Comparison of ENCODE assay signal across 19 cellular contexts in genomic region chr9:117907420-117907819, GRCh38.
"Had no signal": no experiment of that assay in that cellular context is flagged by ENCODE, and none has a peak within 500 bp of the region (broad histone marks: within the 10 kb centered on the region; RNA-seq: fewer than 3 reads in every experiment).

No MANE protein-coding gene starts in this region.

- DNase-seq: Kasumi-1, MM.1S, NCI-H1092 treated with DMSO at 0.1 percent for 48 hours, NCI-H1436, NCI-H187, NCI-H2029, NCI-H2081 treated with DMSO at 0.1 percent for 48 hours, NCI-H2227 treated with DMSO at 0.1 percent for 48 hours, NCI-H446, NCI-H510A, NCI-H524 treated with DMSO at 0.1 percent for 48 hours, NCI-H69, NCI-H774, SHP77 had no signal

- FAIRE-seq: HTR-8/SVneo, K562 had no signal

- H3K27ac ChIP-seq: HL-60, KMS-11, RWPE1 had no signal

- ATAC-seq: K562 had no signal

- H3K4me3 ChIP-seq: K562 had no signal
